ENCODE assay signal across 8 cellular contexts in genomic region chr22:37639771-37640590, GRCh38. TPM values are rescaled to one million over a fixed set of nuclear protein-coding genes. Genes with fewer than 3 reads are reported as not detected.
DNase-seq lines count a peak whose midpoint lies in the region; ATAC-seq and TF ChIP-seq lines count a peak whose summit lies in the region.

No MANE protein-coding gene starts in this region.

- H3K36me3 ChIP-seq in colonic mucosa (peaks cover 10% of the 10 kb centered on the region), mucosa of stomach (ENCODE audit: control insufficient read depth, insufficient read depth, low read length) (peaks cover 5% of the 10 kb centered on the region)

- no peak for ATAC-seq in GM18519 (IDR thresholded peaks at IDR 0.05; ENCODE audit: low FRiP score, unreplicated experiment)

- no peak for DNase-seq in GM12864 (ENCODE audit: low read depth)
- DNase-seq in NOMO-1 treated with DMSO at 0.1 percent for 48 hours (lab: John Stamatoyannopoulos, UW; ENCODE audit: unreplicated experiment), result peak; percentile 42
- DNase-seq in colonic mucosa, result no peak
- DNase-seq in NCI-H345 treated with DMSO at 0.1 percent for 48 hours (lab: John Stamatoyannopoulos, UW; ENCODE audit: unreplicated experiment), result no peak
- DNase-seq in SK-N-DZ (ENCODE audit: low spot score), result no peak
- no peak for DNase-seq in DMS153 (lab: John Stamatoyannopoulos, UW)

- intact Hi-C loops in colonic mucosa (cut with DNase I), result loop anchor here (5.0 to 10.0 kb wide), 2 partner anchors 42 to 155 kb away; no protein-coding TSS in a partner anchor

- peaks cover 36% of the 10 kb centered on the region for H3K4me1 ChIP-seq in colonic mucosa
- peaks cover 58% of the 10 kb centered on the region for H3K4me1 ChIP-seq in mucosa of stomach (ENCODE audit: control insufficient read depth, insufficient read depth, low read length)

- peak overlapping the region; percentile 79 for H3K27ac ChIP-seq in colonic mucosa

- TF ChIP-seq CTCF in GM12864 (IDR thresholded peaks at IDR 0.05; ENCODE audit: low read depth, low read length, missing control alignments) (no peak), colonic mucosa (IDR thresholded peaks at IDR 0.05) (no peak)

- H3K9me3 ChIP-seq in colonic mucosa (no peaks in the 10 kb centered on the region), mucosa of stomach (ENCODE audit: control insufficient read depth, low read length) (no peaks in the 10 kb centered on the region)

- H3K27me3 ChIP-seq in colonic mucosa (no peaks in the 10 kb centered on the region), mucosa of stomach (ENCODE audit: control insufficient read depth, insufficient read depth, low read length) (no peaks in the 10 kb centered on the region)

- peak overlapping the region; percentile 92 to 100 for H3K9ac ChIP-seq in colonic mucosa (ENCODE audit: low read depth in 2 of 2, low read length in 2 of 2)
- peak overlapping the region; percentile 66 for H3K9ac ChIP-seq in mucosa of stomach (ENCODE audit: low read length)

- H3K4me3 ChIP-seq in GM12864 (ENCODE audit: low read depth, low read length) (peak overlapping the region; percentile 88), colonic mucosa (peak overlapping the region; percentile 48), mucosa of stomach (ENCODE audit: low read length) (no peak overlapping the region)

RNA-seq across cellular contexts. Expression of gene SH3BP1, which starts 0.5 kb away (rescaled TPM):
- total RNA-seq in colonic mucosa, result 100 to 1,000 TPM in 1 of 2 donors, 10 to 100 TPM in 1; 91.8 to 125 TPM
- 16.5 and 22.0 TPM in 2 replicates for polyA plus RNA-seq in SK-N-DZ (2014; cell fraction: cytosol; rRNA removed)
- polyA plus RNA-seq in SK-N-DZ (2014; cell fraction: nucleus; rRNA removed), result 17.6 and 25.1 TPM in 2 replicates

RNA-seq across cellular contexts. Expression of gene PDXP, which starts 18.5 kb away (rescaled TPM):
- 10 to 100 TPM; 24.5 to 34.0 TPM for total RNA-seq in colonic mucosa
- polyA plus RNA-seq in SK-N-DZ (2014; cell fraction: cytosol; rRNA removed), result 118 and 143 TPM in 2 replicates
- 74.2 and 93.5 TPM in 2 replicates for polyA plus RNA-seq in SK-N-DZ (2014; cell fraction: nucleus; rRNA removed)

RNA-seq across cellular contexts. Expression of gene GGA1, which starts 31.3 kb away (rescaled TPM):
- total RNA-seq in colonic mucosa, result 10 to 100 TPM; 45.7 to 90.2 TPM
- 57.2 and 63.0 TPM in 2 replicates for polyA plus RNA-seq in SK-N-DZ (2014; cell fraction: cytosol; rRNA removed)
- 150 and 184 TPM in 2 replicates for polyA plus RNA-seq in SK-N-DZ (2014; cell fraction: nucleus; rRNA removed)

RNA-seq across cellular contexts. Expression of gene LGALS1, which starts 35.5 kb away (rescaled TPM):
- 100 to 1,000 TPM in 1 of 2 donors, 10 to 100 TPM in 1; 83.3 to 222 TPM for total RNA-seq in colonic mucosa
- polyA plus RNA-seq in SK-N-DZ (2014; cell fraction: cytosol; rRNA removed), result 267 and 474 TPM in 2 replicates
- 133 and 199 TPM in 2 replicates for polyA plus RNA-seq in SK-N-DZ (2014; cell fraction: nucleus; rRNA removed)

RNA-seq across cellular contexts. Expression of gene NOL12, which starts 46.2 kb away (rescaled TPM):
- 10 to 100 TPM; 25.2 to 48.4 TPM for total RNA-seq in colonic mucosa
- 66.1 and 69.1 TPM in 2 replicates for polyA plus RNA-seq in SK-N-DZ (2014; cell fraction: cytosol; rRNA removed)
- polyA plus RNA-seq in SK-N-DZ (2014; cell fraction: nucleus; rRNA removed), result 81.1 and 85.1 TPM in 2 replicates
